In genomic region chr14:68468437-68469207, GRCh38 we compare ENCODE assay signal across 9 cellular contexts.
A peak's percentile ranks its signal among the peaks of the same experiment; 100 is the strongest.
DNase-seq lines count a peak whose midpoint lies in the region; ATAC-seq and TF ChIP-seq lines count a peak whose summit lies in the region.
"Had no signal": no experiment of that assay in that cellular context is flagged by ENCODE, and none has a peak within 500 bp of the region (broad histone marks: within the 10 kb centered on the region; RNA-seq: fewer than 3 reads in every experiment).

No MANE protein-coding gene starts in this region.

- no peaks in the 10 kb centered on the region for H3K27me3 ChIP-seq in hepatocyte

- no peak for TF ChIP-seq CTCF in hepatocyte (IDR thresholded peaks at IDR 0.05; ENCODE audit: poor library complexity)

- no peak overlapping the region for H2AFZ ChIP-seq in hepatocyte

- 71% methylated on average over 5 of the region's 5 CpGs for WGBS in hepatocyte (ENCODE audit: low lambda C conversion rate, missing lambda C conversion rate)

- DNase-seq in H4 (ENCODE audit: low spot score) (peak; percentile 51), hepatocyte (ENCODE audit: low spot score) (peak; percentile 66), NCI-H2107 treated with DMSO at 0.1 percent for 48 hours (lab: John Stamatoyannopoulos, UW; ENCODE audit: unreplicated experiment) (no peak), ACHN (no peak), NCI-H187 treated with DMSO at 0.1 percent for 48 hours (lab: John Stamatoyannopoulos, UW) (no peak)
- peak; percentile 26 for DNase-seq in activated CD8-positive, alpha-beta memory T cell treated with anti-CD3 and anti-CD28 coated beads, Interleukin-2, amount 50 U/mL, for 4 hours
- DNase-seq in stimulated activated CD8-positive, alpha-beta memory T cell treated with anti-CD3 and anti-CD28 coated beads, Interleukin-15, amount 100 ng/mL, for 24 hours (ENCODE audit: low read depth) = peak; percentile 6

- H3K4me1 ChIP-seq in hepatocyte (ENCODE audit: insufficient read depth) = peaks cover 21% of the 10 kb centered on the region

- H3K36me3 ChIP-seq in hepatocyte (replicated peaks; ENCODE audit: insufficient read depth, low read depth) = no peaks in the 10 kb centered on the region

- H3K9me3 ChIP-seq in hepatocyte (ENCODE audit: low read depth) = no peaks in the 10 kb centered on the region

- no peaks in the 10 kb centered on the region for H3K79me2 ChIP-seq in hepatocyte

- H3K9me2 ChIP-seq in hepatocyte (replicated peaks; ENCODE audit: insufficient read depth) = no peaks in the 10 kb centered on the region

- no peak for ATAC-seq in HG02981 (IDR thresholded peaks at IDR 0.05; ENCODE audit: unreplicated experiment)

- no peak overlapping the region for H3K4me3 ChIP-seq in hepatocyte
- H3K4me3 ChIP-seq: lung had no signal

- H4K20me1 ChIP-seq in hepatocyte (ENCODE audit: insufficient read depth, poor library complexity, severe bottlenecking) = no peaks in the 10 kb centered on the region

- peak overlapping the region; percentile 10 for H3K4me2 ChIP-seq in hepatocyte

- H3K27ac ChIP-seq in hepatocyte = peak overlapping the region; percentile 93

- in situ Hi-C loops in ACHN (cut with HindIII; ENCODE audit: low pct_ligation_motif_present, low pct_unique_long_range_greater_than_20kb, low sequenced_read_pairs) = no loop called here

Comparison
In these comparisons a context has a peak if more than half of its experiments do, and no peak if none do; other contexts are left out.
1. DNase-seq: peak in H4 (single experiment), activated CD8-positive, alpha-beta memory T cell treated with anti-CD3 and anti-CD28 coated beads, Interleukin-2, amount 50 U/mL, for 4 hours (single experiment), hepatocyte (single experiment) and stimulated activated CD8-positive, alpha-beta memory T cell treated with anti-CD3 and anti-CD28 coated beads, Interleukin-15, amount 100 ng/mL, for 24 hours (single experiment); none in NCI-H2107 treated with DMSO at 0.1 percent for 48 hours (single experiment), ACHN (single experiment) and NCI-H187 treated with DMSO at 0.1 percent for 48 hours (single experiment).